1 cellular context compared by ENCODE assay signal in the genomic region with DNA sequence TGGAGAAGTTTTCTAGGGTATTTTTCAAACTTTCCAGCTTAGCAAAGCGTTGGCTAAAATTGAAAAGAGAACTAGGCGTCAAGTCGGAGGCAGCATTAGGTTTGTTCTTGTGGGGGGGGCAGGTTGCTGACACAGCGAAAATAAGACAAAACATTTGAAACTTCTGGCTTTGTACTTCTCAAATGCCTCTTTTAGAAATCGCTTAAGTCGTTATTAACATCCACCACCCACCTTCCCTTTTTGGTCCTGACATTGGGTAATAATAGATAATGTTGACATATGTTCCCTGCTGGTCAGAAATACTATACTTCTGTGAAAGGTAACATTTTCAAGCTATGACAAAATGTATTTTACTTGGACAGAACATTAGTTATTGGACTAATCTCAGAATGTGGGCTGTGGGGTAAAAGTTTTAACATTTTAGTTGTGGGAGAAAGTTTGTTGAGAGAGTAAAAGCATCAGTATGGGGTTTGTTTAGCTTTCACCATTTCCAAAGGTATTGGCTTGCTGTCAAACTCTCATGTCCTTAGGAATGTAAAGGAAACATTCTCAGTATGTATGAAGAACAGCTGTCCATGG.
TF ChIP-seq lines count a peak whose summit lies in the region.

No MANE protein-coding gene starts in this region.

TF ChIP-seq in WTC11, 78 proteins besides CTCF, POLR2A, EP300 and RAD21:
- TF ChIP-seq, protein P1, sequence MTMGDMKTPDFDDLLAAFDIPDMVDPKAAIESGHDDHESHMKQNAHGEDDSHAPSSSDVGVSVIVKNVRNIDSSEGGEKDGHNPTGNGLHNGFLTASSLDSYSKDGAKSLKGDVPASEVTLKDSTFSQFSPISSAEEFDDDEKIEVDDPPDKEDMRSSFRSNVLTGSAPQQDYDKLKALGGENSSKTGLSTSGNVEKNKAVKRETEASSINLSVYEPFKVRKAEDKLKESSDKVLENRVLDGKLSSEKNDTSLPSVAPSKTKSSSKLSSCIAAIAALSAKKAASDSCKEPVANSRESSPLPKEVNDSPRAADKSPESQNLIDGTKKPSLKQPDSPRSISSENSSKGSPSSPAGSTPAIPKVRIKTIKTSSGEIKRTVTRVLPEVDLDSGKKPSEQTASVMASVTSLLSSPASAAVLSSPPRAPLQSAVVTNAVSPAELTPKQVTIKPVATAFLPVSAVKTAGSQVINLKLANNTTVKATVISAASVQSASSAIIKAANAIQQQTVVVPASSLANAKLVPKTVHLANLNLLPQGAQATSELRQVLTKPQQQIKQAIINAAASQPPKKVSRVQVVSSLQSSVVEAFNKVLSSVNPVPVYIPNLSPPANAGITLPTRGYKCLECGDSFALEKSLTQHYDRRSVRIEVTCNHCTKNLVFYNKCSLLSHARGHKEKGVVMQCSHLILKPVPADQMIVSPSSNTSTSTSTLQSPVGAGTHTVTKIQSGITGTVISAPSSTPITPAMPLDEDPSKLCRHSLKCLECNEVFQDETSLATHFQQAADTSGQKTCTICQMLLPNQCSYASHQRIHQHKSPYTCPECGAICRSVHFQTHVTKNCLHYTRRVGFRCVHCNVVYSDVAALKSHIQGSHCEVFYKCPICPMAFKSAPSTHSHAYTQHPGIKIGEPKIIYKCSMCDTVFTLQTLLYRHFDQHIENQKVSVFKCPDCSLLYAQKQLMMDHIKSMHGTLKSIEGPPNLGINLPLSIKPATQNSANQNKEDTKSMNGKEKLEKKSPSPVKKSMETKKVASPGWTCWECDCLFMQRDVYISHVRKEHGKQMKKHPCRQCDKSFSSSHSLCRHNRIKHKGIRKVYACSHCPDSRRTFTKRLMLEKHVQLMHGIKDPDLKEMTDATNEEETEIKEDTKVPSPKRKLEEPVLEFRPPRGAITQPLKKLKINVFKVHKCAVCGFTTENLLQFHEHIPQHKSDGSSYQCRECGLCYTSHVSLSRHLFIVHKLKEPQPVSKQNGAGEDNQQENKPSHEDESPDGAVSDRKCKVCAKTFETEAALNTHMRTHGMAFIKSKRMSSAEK (CRISPR knock-in tag; IDR thresholded peaks at IDR 0.05; ENCODE audit: borderline replicate concordance), result no peak
- no peak for TF ChIP-seq RORB (CRISPR knock-in tag; IDR thresholded peaks at IDR 0.05)
- no peak for TF ChIP-seq OVOL2 (CRISPR knock-in tag; IDR thresholded peaks at IDR 0.05; ENCODE audit: borderline replicate concordance)
- no peak for TF ChIP-seq SOX15 (CRISPR knock-in tag; IDR thresholded peaks at IDR 0.05)
- no peak for TF ChIP-seq FOXJ3 (CRISPR knock-in tag; IDR thresholded peaks at IDR 0.05; ENCODE audit: borderline replicate concordance)
- TF ChIP-seq, protein P2, sequence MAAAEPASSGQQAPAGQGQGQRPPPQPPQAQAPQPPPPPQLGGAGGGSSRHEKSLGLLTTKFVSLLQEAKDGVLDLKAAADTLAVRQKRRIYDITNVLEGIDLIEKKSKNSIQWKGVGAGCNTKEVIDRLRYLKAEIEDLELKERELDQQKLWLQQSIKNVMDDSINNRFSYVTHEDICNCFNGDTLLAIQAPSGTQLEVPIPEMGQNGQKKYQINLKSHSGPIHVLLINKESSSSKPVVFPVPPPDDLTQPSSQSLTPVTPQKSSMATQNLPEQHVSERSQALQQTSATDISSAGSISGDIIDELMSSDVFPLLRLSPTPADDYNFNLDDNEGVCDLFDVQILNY (CRISPR knock-in tag; IDR thresholded peaks at IDR 0.05), result no peak
- no peak for TF ChIP-seq ZBTB21 (CRISPR knock-in tag; IDR thresholded peaks at IDR 0.05; ENCODE audit: borderline replicate concordance)
- TF ChIP-seq, protein P3, sequence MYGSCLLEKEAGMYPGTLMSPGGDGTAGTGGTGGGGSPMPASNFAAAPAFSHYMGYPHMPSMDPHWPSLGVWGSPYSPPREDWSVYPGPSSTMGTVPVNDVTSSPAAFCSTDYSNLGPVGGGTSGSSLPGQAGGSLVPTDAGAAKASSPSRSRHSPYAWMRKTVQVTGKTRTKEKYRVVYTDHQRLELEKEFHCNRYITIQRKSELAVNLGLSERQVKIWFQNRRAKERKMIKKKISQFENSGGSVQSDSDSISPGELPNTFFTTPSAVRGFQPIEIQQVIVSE (CRISPR knock-in tag; IDR thresholded peaks at IDR 0.05; ENCODE audit: borderline replicate concordance), result no peak
- TF ChIP-seq, protein P4, sequence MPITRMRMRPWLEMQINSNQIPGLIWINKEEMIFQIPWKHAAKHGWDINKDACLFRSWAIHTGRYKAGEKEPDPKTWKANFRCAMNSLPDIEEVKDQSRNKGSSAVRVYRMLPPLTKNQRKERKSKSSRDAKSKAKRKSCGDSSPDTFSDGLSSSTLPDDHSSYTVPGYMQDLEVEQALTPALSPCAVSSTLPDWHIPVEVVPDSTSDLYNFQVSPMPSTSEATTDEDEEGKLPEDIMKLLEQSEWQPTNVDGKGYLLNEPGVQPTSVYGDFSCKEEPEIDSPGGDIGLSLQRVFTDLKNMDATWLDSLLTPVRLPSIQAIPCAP (CRISPR knock-in tag; IDR thresholded peaks at IDR 0.05), result no peak
- TF ChIP-seq, protein P5, sequence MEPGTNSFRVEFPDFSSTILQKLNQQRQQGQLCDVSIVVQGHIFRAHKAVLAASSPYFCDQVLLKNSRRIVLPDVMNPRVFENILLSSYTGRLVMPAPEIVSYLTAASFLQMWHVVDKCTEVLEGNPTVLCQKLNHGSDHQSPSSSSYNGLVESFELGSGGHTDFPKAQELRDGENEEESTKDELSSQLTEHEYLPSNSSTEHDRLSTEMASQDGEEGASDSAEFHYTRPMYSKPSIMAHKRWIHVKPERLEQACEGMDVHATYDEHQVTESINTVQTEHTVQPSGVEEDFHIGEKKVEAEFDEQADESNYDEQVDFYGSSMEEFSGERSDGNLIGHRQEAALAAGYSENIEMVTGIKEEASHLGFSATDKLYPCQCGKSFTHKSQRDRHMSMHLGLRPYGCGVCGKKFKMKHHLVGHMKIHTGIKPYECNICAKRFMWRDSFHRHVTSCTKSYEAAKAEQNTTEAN (CRISPR knock-in tag; IDR thresholded peaks at IDR 0.05), result no peak
- TF ChIP-seq, protein P6, sequence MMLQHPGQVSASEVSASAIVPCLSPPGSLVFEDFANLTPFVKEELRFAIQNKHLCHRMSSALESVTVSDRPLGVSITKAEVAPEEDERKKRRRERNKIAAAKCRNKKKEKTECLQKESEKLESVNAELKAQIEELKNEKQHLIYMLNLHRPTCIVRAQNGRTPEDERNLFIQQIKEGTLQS (CRISPR knock-in tag; conservative IDR thresholded peaks at IDR 0.05), result no peak
- no peak for TF ChIP-seq KAT7 (CRISPR knock-in tag; IDR thresholded peaks at IDR 0.05; ENCODE audit: borderline replicate concordance)
- TF ChIP-seq, protein P7, sequence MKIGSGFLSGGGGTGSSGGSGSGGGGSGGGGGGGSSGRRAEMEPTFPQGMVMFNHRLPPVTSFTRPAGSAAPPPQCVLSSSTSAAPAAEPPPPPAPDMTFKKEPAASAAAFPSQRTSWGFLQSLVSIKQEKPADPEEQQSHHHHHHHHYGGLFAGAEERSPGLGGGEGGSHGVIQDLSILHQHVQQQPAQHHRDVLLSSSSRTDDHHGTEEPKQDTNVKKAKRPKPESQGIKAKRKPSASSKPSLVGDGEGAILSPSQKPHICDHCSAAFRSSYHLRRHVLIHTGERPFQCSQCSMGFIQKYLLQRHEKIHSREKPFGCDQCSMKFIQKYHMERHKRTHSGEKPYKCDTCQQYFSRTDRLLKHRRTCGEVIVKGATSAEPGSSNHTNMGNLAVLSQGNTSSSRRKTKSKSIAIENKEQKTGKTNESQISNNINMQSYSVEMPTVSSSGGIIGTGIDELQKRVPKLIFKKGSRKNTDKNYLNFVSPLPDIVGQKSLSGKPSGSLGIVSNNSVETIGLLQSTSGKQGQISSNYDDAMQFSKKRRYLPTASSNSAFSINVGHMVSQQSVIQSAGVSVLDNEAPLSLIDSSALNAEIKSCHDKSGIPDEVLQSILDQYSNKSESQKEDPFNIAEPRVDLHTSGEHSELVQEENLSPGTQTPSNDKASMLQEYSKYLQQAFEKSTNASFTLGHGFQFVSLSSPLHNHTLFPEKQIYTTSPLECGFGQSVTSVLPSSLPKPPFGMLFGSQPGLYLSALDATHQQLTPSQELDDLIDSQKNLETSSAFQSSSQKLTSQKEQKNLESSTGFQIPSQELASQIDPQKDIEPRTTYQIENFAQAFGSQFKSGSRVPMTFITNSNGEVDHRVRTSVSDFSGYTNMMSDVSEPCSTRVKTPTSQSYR (CRISPR knock-in tag; IDR thresholded peaks at IDR 0.05), result no peak
- TF ChIP-seq NFE2L1 (CRISPR knock-in tag; IDR thresholded peaks at IDR 0.05), result no peak
- TF ChIP-seq NFATC4 (CRISPR knock-in tag; IDR thresholded peaks at IDR 0.05), result no peak
- no peak for TF ChIP-seq CREM (CRISPR knock-in tag; IDR thresholded peaks at IDR 0.05)
- TF ChIP-seq, protein P8, sequence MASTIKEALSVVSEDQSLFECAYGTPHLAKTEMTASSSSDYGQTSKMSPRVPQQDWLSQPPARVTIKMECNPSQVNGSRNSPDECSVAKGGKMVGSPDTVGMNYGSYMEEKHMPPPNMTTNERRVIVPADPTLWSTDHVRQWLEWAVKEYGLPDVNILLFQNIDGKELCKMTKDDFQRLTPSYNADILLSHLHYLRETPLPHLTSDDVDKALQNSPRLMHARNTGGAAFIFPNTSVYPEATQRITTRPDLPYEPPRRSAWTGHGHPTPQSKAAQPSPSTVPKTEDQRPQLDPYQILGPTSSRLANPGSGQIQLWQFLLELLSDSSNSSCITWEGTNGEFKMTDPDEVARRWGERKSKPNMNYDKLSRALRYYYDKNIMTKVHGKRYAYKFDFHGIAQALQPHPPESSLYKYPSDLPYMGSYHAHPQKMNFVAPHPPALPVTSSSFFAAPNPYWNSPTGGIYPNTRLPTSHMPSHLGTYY (CRISPR knock-in tag; IDR thresholded peaks at IDR 0.05), result no peak
- TF ChIP-seq FOXK1 (CRISPR knock-in tag; IDR thresholded peaks at IDR 0.05), result no peak
- no peak for TF ChIP-seq ETV6 (CRISPR knock-in tag; IDR thresholded peaks at IDR 0.05)
- TF ChIP-seq HMGA2 (CRISPR knock-in tag; IDR thresholded peaks at IDR 0.05), result no peak
